Comparison of ENCODE assay signal across 31 cellular contexts in genomic region chr7:8742837-8743236, GRCh38.
"Had no signal": no experiment of that assay in that cellular context is flagged by ENCODE, and none has a peak within 500 bp of the region (broad histone marks: within the 10 kb centered on the region; RNA-seq: fewer than 3 reads in every experiment).

No MANE protein-coding gene starts in this region.

- DNase-seq: kidney glomerular epithelial cell; left cardiac atrium; left lung; lower lobe of right lung; mammary epithelial cell; mesenchymal stem cell; naive B cell; natural killer cell; nephron progenitor cell; occipital lobe; ovary; posterior cingulate gyrus; retina; right cardiac atrium; sigmoid colon; small intestine; spleen; stimulated activated CD4-positive, alpha-beta T cell treated with anti-CD3 and anti-CD28 coated beads, Interleukin-4, amount 100 ng/mL, for 24 hours; stimulated activated naive CD4-positive, alpha-beta T cell; tibial artery; uterus had no signal

- H3K4me1 Mint-ChIP-seq: naive B cell; natural killer cell; nephron progenitor cell; neural progenitor cell; stimulated activated effector memory CD8-positive, alpha-beta T cell treated with anti-CD3 and anti-CD28 coated beads, Interleukin-12 subunit alpha, Interleukin-12 subunit beta, amount 100 ng/mL, for 72 hours had no signal

- H3K36me3 Mint-ChIP-seq: naive B cell; natural killer cell; neural progenitor cell; stimulated activated effector memory CD8-positive, alpha-beta T cell treated with anti-CD3 and anti-CD28 coated beads, Interleukin-12 subunit alpha, Interleukin-12 subunit beta, amount 100 ng/mL, for 72 hours; type B pancreatic cell had no signal

- ATAC-seq: left cardiac atrium; left lung; lower lobe of right lung; natural killer cell; right cardiac atrium; stimulated activated effector memory CD8-positive, alpha-beta T cell treated with anti-CD3 and anti-CD28 coated beads, Interleukin-12 subunit alpha, Interleukin-12 subunit beta, amount 100 ng/mL, for 72 hours had no signal

- H3K4me1 ChIP-seq: left lung, lower lobe of right lung, prostate gland, sigmoid colon, spleen, suprapubic skin, tibial artery, uterus had no signal

- H3K27me3 Mint-ChIP-seq: naive B cell; stimulated activated naive CD8-positive, alpha-beta T cell treated with anti-CD3 and anti-CD28 coated beads, Interleukin-15, Interleukin-2, amounts not matched to agents 100 ng/mL and 50 ng/mL, for 24 hours had no signal

- H3K9me3 ChIP-seq: lower lobe of right lung, neutrophil, ovary, prostate gland, sigmoid colon, spleen, suprapubic skin, thoracic aorta, tibial artery, uterus had no signal

- H3K36me3 ChIP-seq: left lung, lower lobe of right lung, neural progenitor cell, neutrophil, ovary, prostate gland, sigmoid colon, spleen, suprapubic skin, thoracic aorta, tibial artery, uterus had no signal

- H3K27me3 ChIP-seq: hepatocyte, left lung, neural progenitor cell, neutrophil, ovary, sigmoid colon, spleen, suprapubic skin, tibial artery had no signal

- H3K27ac ChIP-seq: hepatocyte, left lung, lower lobe of right lung, neural progenitor cell, neutrophil, ovary, prostate gland, sigmoid colon, spleen, suprapubic skin, thoracic aorta, tibial artery, uterus had no signal

- H2AFZ ChIP-seq: hepatocyte, neural progenitor cell had no signal

- H3K4me3 ChIP-seq: hepatocyte, left lung, lower lobe of right lung, neural progenitor cell, ovary, prostate gland, sigmoid colon, spleen, suprapubic skin, thoracic aorta, tibial artery, uterus had no signal

- FAIRE-seq: keratinocyte, small intestine had no signal

- H3K4me3 Mint-ChIP-seq: naive B cell; natural killer cell; nephron progenitor cell; neural progenitor cell; stimulated activated effector memory CD8-positive, alpha-beta T cell treated with anti-CD3 and anti-CD28 coated beads, Interleukin-12 subunit alpha, Interleukin-12 subunit beta, amount 100 ng/mL, for 72 hours; stimulated activated naive CD8-positive, alpha-beta T cell treated with anti-CD3 and anti-CD28 coated beads, Interleukin-15, Interleukin-2, amounts not matched to agents 100 ng/mL and 50 ng/mL, for 24 hours; type B pancreatic cell had no signal

- H3K79me2 ChIP-seq: hepatocyte had no signal

- H3K9ac ChIP-seq: neural progenitor cell had no signal

- H3K4me2 ChIP-seq: hepatocyte, neural progenitor cell had no signal

- H3K27ac Mint-ChIP-seq: naive B cell; natural killer cell; nephron progenitor cell; neural progenitor cell; stimulated activated effector memory CD8-positive, alpha-beta T cell treated with anti-CD3 and anti-CD28 coated beads, Interleukin-12 subunit alpha, Interleukin-12 subunit beta, amount 100 ng/mL, for 72 hours; stimulated activated naive CD8-positive, alpha-beta T cell treated with anti-CD3 and anti-CD28 coated beads, Interleukin-15, Interleukin-2, amounts not matched to agents 100 ng/mL and 50 ng/mL, for 24 hours; type B pancreatic cell had no signal

- H3K9me3 Mint-ChIP-seq: nephron progenitor cell, neural progenitor cell, type B pancreatic cell had no signal
